In genomic region chr14:88612981-88613380, GRCh38 we compare ENCODE assay signal across 17 cellular contexts. TPM values are rescaled to one million over a fixed set of nuclear protein-coding genes. Genes with fewer than 3 reads are reported as not detected.
DNase-seq lines count a peak whose midpoint lies in the region; ATAC-seq lines count a peak whose summit lies in the region.
"Had no signal": no experiment of that assay in that cellular context is flagged by ENCODE, and none has a peak within 500 bp of the region (broad histone marks: within the 10 kb centered on the region; RNA-seq: fewer than 3 reads in every experiment).

No MANE protein-coding gene starts in this region.

- peak; percentile 59 for DNase-seq in LHCN-M2 (ENCODE audit: low read depth)
- peak; percentile 26 for DNase-seq in astrocyte of the hippocampus (ENCODE audit: low read depth, low spot score)
- peak; percentile 5 for DNase-seq in lung microvascular endothelial cell (ENCODE audit: low read depth in 2 of 2)
- no peak for DNase-seq in T-helper 17 cell
- DNase-seq in pons (ENCODE audit: low spot score): no peak
- DNase-seq: NCI-H1694; NCI-H524 treated with DMSO at 0.1 percent for 48 hours; stimulated activated CD4-positive, alpha-beta T cell treated with anti-CD3 and anti-CD28 coated beads, Interleukin-2, amount 100 ng/mL, for 24 hours; WERI-Rb-1 had no signal

- H3K4me1 ChIP-seq in BLaER1 treated with 17β-estradiol and CSF1 and Interleukin-3, amounts not matched to agents 10 nM and 100 nM: peaks cover 10 to 15% (median 14%) of the 10 kb centered on the region in 10 experiments
- H3K4me1 ChIP-seq: right atrium auricular region had no signal

- H3K27me3 Mint-ChIP-seq in T-helper 17 cell: no peaks in the 10 kb centered on the region

- H3K4me3 ChIP-seq in BLaER1 treated with 17β-estradiol and CSF1 and Interleukin-3, amounts not matched to agents 10 nM and 100 nM: no peak overlapping the region
- H3K4me3 ChIP-seq: MG63, PC-9, right atrium auricular region, SK-N-MC had no signal

- H3K27ac Mint-ChIP-seq in T-helper 17 cell: no peak overlapping the region
- H3K27ac Mint-ChIP-seq: activated T-helper 2 cell treated with anti-CD3 and anti-CD28 coated beads, Interferon-gamma antibody, Interleukin-2, Interleukin-4, amounts not matched to agents 10 μg/mL and 5 μg/mL and 100 μg/mL, durations not matched to agents 14 hours and 24 hours and 36 hours had no signal

- H3K4me2 ChIP-seq in BLaER1 treated with 17β-estradiol and CSF1 and Interleukin-3, amounts not matched to agents 10 nM and 100 nM: peak overlapping the region; percentile 19 to 68 (median 48); a peak in 20 of 22 replicates
- H3K4me2 ChIP-seq: PC-9 had no signal

- H3K9ac ChIP-seq in BLaER1 treated with 17β-estradiol and CSF1 and Interleukin-3, amounts not matched to agents 10 nM and 100 nM: no peak overlapping the region

- H3K9me3 ChIP-seq in BLaER1 treated with 17β-estradiol and CSF1 and Interleukin-3, amounts not matched to agents 10 nM and 100 nM (replicated peaks in 1 of 11): no peaks in the 10 kb centered on the region
- H3K9me3 ChIP-seq in T-helper 17 cell (ENCODE audit: control insufficient read depth, low read length, poor library complexity, severe bottlenecking): no peaks in the 10 kb centered on the region
- H3K9me3 ChIP-seq: MG63, right atrium auricular region had no signal

- no peak overlapping the region for H3K27ac ChIP-seq in BLaER1 treated with 17β-estradiol and CSF1 and Interleukin-3, amounts not matched to agents 10 nM and 100 nM
- H3K27ac ChIP-seq: PC-9, right atrium auricular region, SK-N-MC, WERI-Rb-1 had no signal

- H3K36me3 ChIP-seq in BLaER1 treated with 17β-estradiol and CSF1 and Interleukin-3, amounts not matched to agents 10 nM and 100 nM: peaks cover 41 to 94% (median 73%) of the 10 kb centered on the region in 11 experiments

- no peak overlapping the region for H3K4me3 Mint-ChIP-seq in T-helper 17 cell

- H4K20me1 ChIP-seq in BLaER1 treated with 17β-estradiol and CSF1 and Interleukin-3, amounts not matched to agents 10 nM and 100 nM: peaks cover 9 to 81% (median 40%) of the 10 kb centered on the region in 11 experiments; a peak in 17 of 22 replicates

- ATAC-seq in T-helper 17 cell (no peak), HG03039 (IDR thresholded peaks at IDR 0.05; ENCODE audit: unreplicated experiment) (no peak), GM19467 (IDR thresholded peaks at IDR 0.05; ENCODE audit: unreplicated experiment) (no peak)

- H3K27me3 ChIP-seq in BLaER1 treated with 17β-estradiol and CSF1 and Interleukin-3, amounts not matched to agents 10 nM and 100 nM: peaks cover 0 to 53% (median 0%) of the 10 kb centered on the region in 11 experiments; a peak in 8 of 22 replicates
- H3K27me3 ChIP-seq: MG63, right atrium auricular region had no signal

- H3K36me3 Mint-ChIP-seq in T-helper 17 cell (ENCODE audit: low read depth): peaks cover 8% of the 10 kb centered on the region

- peaks cover 10% of the 10 kb centered on the region for H3K4me1 Mint-ChIP-seq in T-helper 17 cell

RNA-seq across cellular contexts. Expression of gene ZC3H14, which starts 50.1 kb away (rescaled TPM):
- 84.4 and 87.8 TPM in 2 replicates for total RNA-seq in LHCN-M2 (2014; rRNA removed)
- polyA plus RNA-seq in LHCN-M2 (2012): 28.7 TPM
- total RNA-seq in lung microvascular endothelial cell: 35.1 and 47.2 TPM in 2 replicates
- 10 to 100 TPM; 34.5 to 41.7 TPM for total RNA-seq in T-helper 17 cell

RNA-seq across cellular contexts. Expression of gene PTPN21, which starts 58.2 kb away (rescaled TPM):
- 14.7 and 15.8 TPM in 2 replicates for total RNA-seq in LHCN-M2 (2014; rRNA removed)
- 15.8 TPM for polyA plus RNA-seq in LHCN-M2 (2012)
- total RNA-seq in lung microvascular endothelial cell: 2.8 and 5.2 TPM in 2 replicates
- not detected for total RNA-seq in T-helper 17 cell

Comparison
In these comparisons a context has a peak if more than half of its experiments do, and no peak if none do; other contexts are left out.
1. DNase-seq: peak in LHCN-M2 (single experiment), astrocyte of the hippocampus (single experiment) and lung microvascular endothelial cell (2 of 2); none in T-helper 17 cell (0 of 3) and pons (single experiment).